8 cellular contexts compared by ENCODE assay signal in the genomic region with DNA sequence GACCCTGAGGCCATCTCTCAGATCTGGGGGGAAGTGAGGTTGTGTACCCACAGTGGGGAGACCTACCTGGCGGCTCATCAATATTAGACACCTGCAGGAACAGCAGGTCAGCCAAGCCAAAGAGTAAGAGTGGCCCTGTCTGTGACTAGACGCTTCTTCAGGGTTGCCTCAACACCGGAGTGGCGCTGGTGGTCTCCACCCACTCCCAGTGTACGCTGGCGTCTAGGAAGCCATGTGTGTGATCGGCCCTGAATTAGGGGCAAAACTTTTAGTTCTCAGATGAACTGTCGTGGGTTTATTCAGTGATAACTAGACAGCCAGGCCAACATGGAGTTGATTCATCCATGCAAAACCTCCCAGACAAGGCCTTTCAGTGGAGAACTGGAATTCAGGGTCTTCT.
DNase-seq lines count a peak whose midpoint lies in the region; ATAC-seq and TF ChIP-seq lines count a peak whose summit lies in the region.
"Not testable (repeated sequence)": the region's sequence is repeated elsewhere in the genome, so short reads cannot be mapped to it uniquely, and the experiment has no call there.

No MANE protein-coding gene starts in this region.

- not testable (repeated sequence) for H3K27me3 Mint-ChIP-seq in activated CD4-positive, alpha-beta T cell treated with anti-CD3 and anti-CD28 coated beads, Interleukin-2, amount 10 ng/mL, durations not matched to agents 24 days and 14 days; activated naive CD4-positive, alpha-beta T cell treated with anti-CD3 and anti-CD28 coated beads for 36 hours (ENCODE audit: low read depth); dendritic cell treated with granulocyte-macrophage colony-stimulating factor and Interleukin-4, amounts not matched to agents 40 ng/mL and 50 ng/mL, for 4 days; naive thymus-derived CD4-positive, alpha-beta T cell; stimulated activated memory B cell treated with anti-CD40 and anti-IgM and Interleukin-4, amounts not matched to agents 10 μg/mL and 1 μg/mL and 100 μg/mL, for 72 hours

- H3K9me3 ChIP-seq in BLaER1 treated with 17β-estradiol and CSF1 and Interleukin-3, amounts not matched to agents 10 nM and 100 nM (replicated peaks in 1 of 11); DND-41 (ENCODE audit: insufficient read depth, low read length, severe bottlenecking); OCI-LY3 (ENCODE audit: insufficient read depth, low read length); naive thymus-derived CD4-positive, alpha-beta T cell (ENCODE audit: control insufficient read depth in 2 of 3, low read length in 3 of 3): not testable (repeated sequence)

- not testable (repeated sequence) for H3K27me3 ChIP-seq in BLaER1 treated with 17β-estradiol and CSF1 and Interleukin-3, amounts not matched to agents 10 nM and 100 nM; DND-41 (ENCODE audit: insufficient read depth, low read length, poor library complexity); OCI-LY3 (ENCODE audit: low read depth, low read length); naive thymus-derived CD4-positive, alpha-beta T cell (ENCODE audit: control insufficient read depth in 2 of 2, insufficient read depth in 2 of 2, low read length in 2 of 2)

- not testable (repeated sequence) for ATAC-seq in DND-41 (ENCODE audit: insufficient read depth, low read depth); naive thymus-derived CD4-positive, alpha-beta T cell; stimulated activated memory B cell treated with anti-CD40 and anti-IgM and Interleukin-4, amounts not matched to agents 10 μg/mL and 1 μg/mL and 100 μg/mL, for 72 hours

- H3K36me3 Mint-ChIP-seq in activated CD4-positive, alpha-beta T cell treated with anti-CD3 and anti-CD28 coated beads, Interleukin-2, amount 10 ng/mL, durations not matched to agents 24 days and 14 days (ENCODE audit: low read depth): peaks cover 31% of the 10 kb centered on the region
- H3K36me3 Mint-ChIP-seq in activated naive CD4-positive, alpha-beta T cell treated with anti-CD3 and anti-CD28 coated beads for 36 hours (ENCODE audit: low read depth): peaks cover 22% of the 10 kb centered on the region
- not testable (repeated sequence) for H3K36me3 Mint-ChIP-seq in dendritic cell treated with granulocyte-macrophage colony-stimulating factor and Interleukin-4, amounts not matched to agents 40 ng/mL and 50 ng/mL, for 4 days (ENCODE audit: low read depth); stimulated activated memory B cell treated with anti-CD40 and anti-IgM and Interleukin-4, amounts not matched to agents 10 μg/mL and 1 μg/mL and 100 μg/mL, for 72 hours
- H3K36me3 Mint-ChIP-seq in naive thymus-derived CD4-positive, alpha-beta T cell: peaks cover 0 to 26% (median 0%) of the 10 kb centered on the region in 5 donors

- not testable (repeated sequence) for H2AFZ ChIP-seq in DND-41 (ENCODE audit: low read depth, low read length); OCI-LY3 (ENCODE audit: low read depth, low read length)

- not testable (repeated sequence) for H4K20me1 ChIP-seq in BLaER1 treated with 17β-estradiol and CSF1 and Interleukin-3, amounts not matched to agents 10 nM and 100 nM; DND-41 (ENCODE audit: insufficient read depth, low read length); OCI-LY3 (ENCODE audit: insufficient read depth, low read length)

- H3K9me3 Mint-ChIP-seq in activated CD4-positive, alpha-beta T cell treated with anti-CD3 and anti-CD28 coated beads, Interleukin-2, amount 10 ng/mL, durations not matched to agents 24 days and 14 days; activated naive CD4-positive, alpha-beta T cell treated with anti-CD3 and anti-CD28 coated beads for 36 hours; dendritic cell treated with granulocyte-macrophage colony-stimulating factor and Interleukin-4, amounts not matched to agents 40 ng/mL and 50 ng/mL, for 4 days; naive thymus-derived CD4-positive, alpha-beta T cell; stimulated activated memory B cell treated with anti-CD40 and anti-IgM and Interleukin-4, amounts not matched to agents 10 μg/mL and 1 μg/mL and 100 μg/mL, for 72 hours: not testable (repeated sequence)

- peaks cover 11 to 31% (median 19%) of the 10 kb centered on the region in 10 experiments for H3K4me1 ChIP-seq in BLaER1 treated with 17β-estradiol and CSF1 and Interleukin-3, amounts not matched to agents 10 nM and 100 nM
- H3K4me1 ChIP-seq in DND-41 (ENCODE audit: insufficient read depth, low read length) (peaks cover 17% of the 10 kb centered on the region), OCI-LY3 (ENCODE audit: low read length) (peaks cover 65% of the 10 kb centered on the region)
- peaks cover 10 to 15% of the 10 kb centered on the region in 2 donors for H3K4me1 ChIP-seq in naive thymus-derived CD4-positive, alpha-beta T cell (ENCODE audit: control insufficient read depth in 2 of 2, insufficient read depth in 2 of 2, low read length in 2 of 2)

- POLR2A ChIA-PET in naive thymus-derived CD4-positive, alpha-beta T cell (lab: Charles Lee): not testable (repeated sequence)

- H3K27ac Mint-ChIP-seq in activated CD4-positive, alpha-beta T cell treated with anti-CD3 and anti-CD28 coated beads, Interleukin-2, amount 10 ng/mL, durations not matched to agents 24 days and 14 days: peak overlapping the region; percentile 83
- peak overlapping the region; percentile 46 for H3K27ac Mint-ChIP-seq in activated naive CD4-positive, alpha-beta T cell treated with anti-CD3 and anti-CD28 coated beads for 36 hours
- peak overlapping the region; percentile 71 for H3K27ac Mint-ChIP-seq in dendritic cell treated with granulocyte-macrophage colony-stimulating factor and Interleukin-4, amounts not matched to agents 40 ng/mL and 50 ng/mL, for 4 days
- H3K27ac Mint-ChIP-seq in naive thymus-derived CD4-positive, alpha-beta T cell: peak overlapping the region in 7 of 9 donors; percentile 48 to 94 (median 71)
- H3K27ac Mint-ChIP-seq in stimulated activated memory B cell treated with anti-CD40 and anti-IgM and Interleukin-4, amounts not matched to agents 10 μg/mL and 1 μg/mL and 100 μg/mL, for 72 hours: peak overlapping the region; percentile 97

- CTCF ChIA-PET in activated naive CD4-positive, alpha-beta T cell treated with anti-CD3 and anti-CD28 coated beads for 36 hours (lab: Charles Lee); naive thymus-derived CD4-positive, alpha-beta T cell (lab: Charles Lee): not testable (repeated sequence)

- H3K9ac ChIP-seq in BLaER1 treated with 17β-estradiol and CSF1 and Interleukin-3, amounts not matched to agents 10 nM and 100 nM; DND-41 (ENCODE audit: low read depth, low read length): not testable (repeated sequence)
- peak overlapping the region; percentile 70; the same call in 1 of the 2 replicates for H3K9ac ChIP-seq in OCI-LY3 (ENCODE audit: low read length)

- peak overlapping the region in 8 of 11 experiments; percentile 14 to 59 (median 46); a peak in 11 of 22 replicates for H3K27ac ChIP-seq in BLaER1 treated with 17β-estradiol and CSF1 and Interleukin-3, amounts not matched to agents 10 nM and 100 nM
- H3K27ac ChIP-seq in DND-41 (ENCODE audit: low read length) (peak overlapping the region; percentile 32; the same call in 1 of the 2 replicates), OCI-LY3 (ENCODE audit: low read length) (peak overlapping the region; percentile 86)
- not testable (repeated sequence) for H3K27ac ChIP-seq in naive thymus-derived CD4-positive, alpha-beta T cell (ENCODE audit: low read depth, low read length)

- peak overlapping the region; percentile 15 to 68 (median 41); a peak in 14 of 22 replicates for H3K4me2 ChIP-seq in BLaER1 treated with 17β-estradiol and CSF1 and Interleukin-3, amounts not matched to agents 10 nM and 100 nM
- H3K4me2 ChIP-seq in DND-41 (ENCODE audit: insufficient read depth, low read length): not testable (repeated sequence)
- peak overlapping the region; percentile 68 for H3K4me2 ChIP-seq in OCI-LY3 (ENCODE audit: low read length)

- intact Hi-C loops in activated CD4-positive, alpha-beta T cell treated with anti-CD3 and anti-CD28 coated beads, Interleukin-2, amount 10 ng/mL, durations not matched to agents 24 days and 14 days (cut with micrococcal nuclease); activated naive CD4-positive, alpha-beta T cell treated with anti-CD3 and anti-CD28 coated beads for 36 hours (cut with micrococcal nuclease); dendritic cell treated with granulocyte-macrophage colony-stimulating factor and Interleukin-4, amounts not matched to agents 40 ng/mL and 50 ng/mL, for 4 days (cut with micrococcal nuclease); naive thymus-derived CD4-positive, alpha-beta T cell (cut with micrococcal nuclease): not testable (repeated sequence)

- not testable (repeated sequence) for DNase-seq in DND-41; activated CD4-positive, alpha-beta T cell treated with anti-CD3 and anti-CD28 coated beads, Interleukin-2, amount 10 ng/mL, durations not matched to agents 24 days and 14 days; activated naive CD4-positive, alpha-beta T cell treated with anti-CD3 and anti-CD28 coated beads for 36 hours; naive thymus-derived CD4-positive, alpha-beta T cell

- not testable (repeated sequence) for H3K4me3 Mint-ChIP-seq in activated CD4-positive, alpha-beta T cell treated with anti-CD3 and anti-CD28 coated beads, Interleukin-2, amount 10 ng/mL, durations not matched to agents 24 days and 14 days; activated naive CD4-positive, alpha-beta T cell treated with anti-CD3 and anti-CD28 coated beads for 36 hours; dendritic cell treated with granulocyte-macrophage colony-stimulating factor and Interleukin-4, amounts not matched to agents 40 ng/mL and 50 ng/mL, for 4 days
- peak overlapping the region in 2 of 10 donors; percentile 13 to 18 for H3K4me3 Mint-ChIP-seq in naive thymus-derived CD4-positive, alpha-beta T cell
- H3K4me3 Mint-ChIP-seq in stimulated activated memory B cell treated with anti-CD40 and anti-IgM and Interleukin-4, amounts not matched to agents 10 μg/mL and 1 μg/mL and 100 μg/mL, for 72 hours: peak overlapping the region; percentile 1

- not testable (repeated sequence) for H3K4me3 ChIP-seq in BLaER1 treated with 17β-estradiol and CSF1 and Interleukin-3, amounts not matched to agents 10 nM and 100 nM; DND-41 (ENCODE audit: low read depth in 1 of 2, low read length in 2 of 2); naive thymus-derived CD4-positive, alpha-beta T cell (ENCODE audit: low read length)
- H3K4me3 ChIP-seq in OCI-LY3 (ENCODE audit: low read length): peak overlapping the region; percentile 28; the same call in 1 of the 2 replicates

- not testable (repeated sequence) for TF ChIP-seq CTCF in DND-41 (IDR thresholded peaks at IDR 0.05; ENCODE audit: borderline replicate concordance, extremely low read depth, low read length, poor library complexity, severe bottlenecking); OCI-LY3 (IDR thresholded peaks at IDR 0.05; ENCODE audit: low read depth, low read length)

- H3K79me2 ChIP-seq in DND-41 (ENCODE audit: insufficient read depth, low read length): not testable (repeated sequence)
- peaks cover 19% of the 10 kb centered on the region for H3K79me2 ChIP-seq in OCI-LY3 (ENCODE audit: low read length)

- not testable (repeated sequence) for H3K36me3 ChIP-seq in BLaER1 treated with 17β-estradiol and CSF1 and Interleukin-3, amounts not matched to agents 10 nM and 100 nM; DND-41 (ENCODE audit: insufficient read depth, low read length); OCI-LY3 (replicated peaks; ENCODE audit: low read depth, low read length); naive thymus-derived CD4-positive, alpha-beta T cell (ENCODE audit: control insufficient read depth in 2 of 3, insufficient read depth in 3 of 3, low read length in 3 of 3)

- H3K4me1 Mint-ChIP-seq in activated CD4-positive, alpha-beta T cell treated with anti-CD3 and anti-CD28 coated beads, Interleukin-2, amount 10 ng/mL, durations not matched to agents 24 days and 14 days: peaks cover 23% of the 10 kb centered on the region
- peaks cover 40% of the 10 kb centered on the region for H3K4me1 Mint-ChIP-seq in activated naive CD4-positive, alpha-beta T cell treated with anti-CD3 and anti-CD28 coated beads for 36 hours (ENCODE audit: low read depth)
- H3K4me1 Mint-ChIP-seq in dendritic cell treated with granulocyte-macrophage colony-stimulating factor and Interleukin-4, amounts not matched to agents 40 ng/mL and 50 ng/mL, for 4 days (ENCODE audit: low read depth): peaks cover 23% of the 10 kb centered on the region
- peaks cover 6 to 46% (median 36%) of the 10 kb centered on the region in 7 donors for H3K4me1 Mint-ChIP-seq in naive thymus-derived CD4-positive, alpha-beta T cell
- H3K4me1 Mint-ChIP-seq in stimulated activated memory B cell treated with anti-CD40 and anti-IgM and Interleukin-4, amounts not matched to agents 10 μg/mL and 1 μg/mL and 100 μg/mL, for 72 hours: peaks cover 41% of the 10 kb centered on the region

Comparison
In these comparisons a context has a peak if more than half of its experiments do, and no peak if none do; other contexts are left out.
1. H3K27ac Mint-ChIP-seq: peak in every context shown above with its lines; median percentile 97 in stimulated activated memory B cell treated with anti-CD40 and anti-IgM and Interleukin-4, amounts not matched to agents 10 μg/mL and 1 μg/mL and 100 μg/mL, for 72 hours; 83 in activated CD4-positive, alpha-beta T cell treated with anti-CD3 and anti-CD28 coated beads, Interleukin-2, amount 10 ng/mL, durations not matched to agents 24 days and 14 days; 71 in dendritic cell treated with granulocyte-macrophage colony-stimulating factor and Interleukin-4, amounts not matched to agents 40 ng/mL and 50 ng/mL, for 4 days; 71 in naive thymus-derived CD4-positive, alpha-beta T cell; 46 in activated naive CD4-positive, alpha-beta T cell treated with anti-CD3 and anti-CD28 coated beads for 36 hours.